In genomic region chr1:12435639-12436344, GRCh38 we compare ENCODE assay signal across 8 cellular contexts.
DNase-seq lines count a peak whose midpoint lies in the region; ATAC-seq and TF ChIP-seq lines count a peak whose summit lies in the region.

No MANE protein-coding gene starts in this region.

- peak overlapping the region; percentile 89 for H3K27ac Mint-ChIP-seq in activated CD8-positive, alpha-beta T cell treated with anti-CD3 and anti-CD28 coated beads, Interleukin-2, amount 10 ng/mL, durations not matched to agents 7 days and 5 days

- H3K4me1 ChIP-seq in liver (ENCODE audit: control insufficient read depth in 4 of 4, insufficient read depth in 4 of 4, low read length in 3 of 4) (peaks cover 12 to 28% (median 24%) of the 10 kb centered on the region in 4 donors), uterus (peaks cover 8 to 19% of the 10 kb centered on the region in 2 donors)

- intact Hi-C loops in uterus (cut with DNase I; ENCODE audit: low total_unique reads), result no loop called here

- TF ChIP-seq CTCF in liver (IDR thresholded peaks at IDR 0.05; ENCODE audit: low read depth, low read length, missing input control) (no peak), uterus (IDR thresholded peaks at IDR 0.05) (no peak)

- H3K27me3 ChIP-seq in liver (ENCODE audit: control insufficient read depth in 4 of 4, insufficient read depth in 4 of 4, low read length in 3 of 4) (no peaks in the 10 kb centered on the region), uterus (no peaks in the 10 kb centered on the region)

- 79% methylated on average over 8 of the region's 8 CpGs for WGBS in liver

- POLR2A ChIA-PET in activated CD8-positive, alpha-beta T cell treated with anti-CD3 and anti-CD28 coated beads, Interleukin-2, amount 10 ng/mL, durations not matched to agents 7 days and 5 days (lab: Charles Lee), result interaction anchor here (0.5 to 5.3 kb wide), 15 partner anchors 10 to 221 kb away, joined by 3 to 55 read pairs (median 5); partner anchors contain the start of gene DHRS3

- no peak for TF ChIP-seq POLR2A in uterus (IDR thresholded peaks at IDR 0.05)

- peak overlapping the region; percentile 56 for H3K4me3 Mint-ChIP-seq in activated CD8-positive, alpha-beta T cell treated with anti-CD3 and anti-CD28 coated beads, Interleukin-2, amount 10 ng/mL, durations not matched to agents 7 days and 5 days

- TF ChIP-seq RAD21 in liver (IDR thresholded peaks at IDR 0.05), result peak; percentile 16 to 17

- H3K36me3 Mint-ChIP-seq in activated CD8-positive, alpha-beta T cell treated with anti-CD3 and anti-CD28 coated beads, Interleukin-2, amount 10 ng/mL, durations not matched to agents 7 days and 5 days (ENCODE audit: low read depth), result peaks cover 49% of the 10 kb centered on the region

- H3K36me3 ChIP-seq in liver (ENCODE audit: control insufficient read depth in 4 of 4, insufficient read depth in 3 of 4, low read depth in 1 of 4, low read length in 3 of 4) (peaks cover 0 to 3% (median 0%) of the 10 kb centered on the region in 4 donors), uterus (no peaks in the 10 kb centered on the region)

- DNase-seq in activated CD4-positive, alpha-beta T cell treated with anti-CD3 and anti-CD28 coated beads for 24 hours (ENCODE audit: low read depth in 2 of 2), result peak; percentile 20 to 22
- no peak for DNase-seq in activated CD4-positive, alpha-beta T cell treated with anti-CD3 and anti-CD28 coated beads for 1 hour
- peak; percentile 77 for DNase-seq in activated CD8-positive, alpha-beta T cell treated with anti-CD3 and anti-CD28 coated beads, Interleukin-2, amount 10 ng/mL, durations not matched to agents 7 days and 5 days
- DNase-seq in uterus (no peak), NOMO-1 treated with DMSO at 0.1 percent for 48 hours (lab: John Stamatoyannopoulos, UW; ENCODE audit: unreplicated experiment) (no peak), SKM-1 treated with dmso at 0.1 percent for 144 hours (lab: John Stamatoyannopoulos, UW; ENCODE audit: unreplicated experiment) (no peak)

- H3K9me3 Mint-ChIP-seq in activated CD8-positive, alpha-beta T cell treated with anti-CD3 and anti-CD28 coated beads, Interleukin-2, amount 10 ng/mL, durations not matched to agents 7 days and 5 days (ENCODE audit: insufficient read depth), result no peaks in the 10 kb centered on the region

- peak; percentile 74 for ATAC-seq in HG03103 (IDR thresholded peaks at IDR 0.05; ENCODE audit: low read depth, unreplicated experiment)
- ATAC-seq in activated CD8-positive, alpha-beta T cell treated with anti-CD3 and anti-CD28 coated beads, Interleukin-2, amount 10 ng/mL, durations not matched to agents 7 days and 5 days, result peak; percentile 68

- H3K9me3 ChIP-seq in liver (ENCODE audit: control insufficient read depth in 4 of 4, low read length in 3 of 4) (no peaks in the 10 kb centered on the region), uterus (no peaks in the 10 kb centered on the region)

- H3K27ac ChIP-seq in liver (ENCODE audit: low read depth in 1 of 2, low read length in 2 of 2), result peak overlapping the region; percentile 15 to 28
- H3K27ac ChIP-seq in uterus, result peak overlapping the region; percentile 14 to 72

- CTCF ChIA-PET in activated CD8-positive, alpha-beta T cell treated with anti-CD3 and anti-CD28 coated beads, Interleukin-2, amount 10 ng/mL, durations not matched to agents 7 days and 5 days (lab: Charles Lee), result interaction anchor here (0.9 to 9.6 kb wide), 12 partner anchors 15 to 311 kb away, joined by 3 to 108 read pairs (median 4); no protein-coding TSS in a partner anchor

- H3K4me3 ChIP-seq in liver (ENCODE audit: low read depth in 1 of 3, low read length in 3 of 3) (no peak overlapping the region), uterus (no peak overlapping the region)

- H3K9ac ChIP-seq in liver (ENCODE audit: low read depth in 1 of 2, low read length in 2 of 2), result peak overlapping the region in 1 of 2 donors; percentile 39

- peaks cover 94% of the 10 kb centered on the region for H3K4me1 Mint-ChIP-seq in activated CD8-positive, alpha-beta T cell treated with anti-CD3 and anti-CD28 coated beads, Interleukin-2, amount 10 ng/mL, durations not matched to agents 7 days and 5 days (ENCODE audit: low read depth)

- no peaks in the 10 kb centered on the region for H3K27me3 Mint-ChIP-seq in activated CD8-positive, alpha-beta T cell treated with anti-CD3 and anti-CD28 coated beads, Interleukin-2, amount 10 ng/mL, durations not matched to agents 7 days and 5 days (ENCODE audit: low read depth)

TF ChIP-seq in liver, 16 proteins besides CTCF, POLR2A, EP300 and RAD21:
- TF ChIP-seq REST (IDR thresholded peaks at IDR 0.05) (no peak), RXRA (IDR thresholded peaks at IDR 0.05) (peak in 1 of 2 donors; percentile 23), HNF4A (conservative IDR thresholded peaks at IDR 0.05) (no peak), EGR1 (IDR thresholded peaks at IDR 0.05; ENCODE audit: low read depth in 2 of 2) (no peak), YY1 (IDR thresholded peaks at IDR 0.05) (no peak), JUND (IDR thresholded peaks at IDR 0.05) (no peak), NR2F2 (IDR thresholded peaks at IDR 0.05) (peak; percentile 40)
- TF ChIP-seq, protein P1, sequence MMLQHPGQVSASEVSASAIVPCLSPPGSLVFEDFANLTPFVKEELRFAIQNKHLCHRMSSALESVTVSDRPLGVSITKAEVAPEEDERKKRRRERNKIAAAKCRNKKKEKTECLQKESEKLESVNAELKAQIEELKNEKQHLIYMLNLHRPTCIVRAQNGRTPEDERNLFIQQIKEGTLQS (IDR thresholded peaks at IDR 0.05), result no peak
TF ChIP-seq in liver: peak in this region for 2.

Comparison
In these comparisons a context has a peak if more than half of its experiments do, and no peak if none do; other contexts are left out.
1. DNase-seq: peak in activated CD4-positive, alpha-beta T cell treated with anti-CD3 and anti-CD28 coated beads for 24 hours (2 of 2) and activated CD8-positive, alpha-beta T cell treated with anti-CD3 and anti-CD28 coated beads, Interleukin-2, amount 10 ng/mL, durations not matched to agents 7 days and 5 days (single experiment); none in activated CD4-positive, alpha-beta T cell treated with anti-CD3 and anti-CD28 coated beads for 1 hour (single experiment), uterus (0 of 2), NOMO-1 treated with DMSO at 0.1 percent for 48 hours (single experiment) and SKM-1 treated with dmso at 0.1 percent for 144 hours (single experiment).